ENCODE assay signal across 16 cellular contexts in genomic region chr14:64937176-64937820, GRCh38. TPM values are rescaled to one million over a fixed set of nuclear protein-coding genes. Genes with fewer than 3 reads are reported as not detected.
DNase-seq lines count a peak whose midpoint lies in the region; ATAC-seq, FAIRE-seq and TF ChIP-seq lines count a peak whose summit lies in the region.
"Had no signal": no experiment of that assay in that cellular context is flagged by ENCODE, and none has a peak within 500 bp of the region (broad histone marks: within the 10 kb centered on the region; RNA-seq: fewer than 3 reads in every experiment).

No MANE protein-coding gene starts in this region.

- 0% methylated on average over 1 of the region's 1 CpG for WGBS in A549 (ENCODE audit: missing lambda C conversion rate)

- H3K36me3 ChIP-seq in bronchial epithelial cell (ENCODE audit: control insufficient read depth, insufficient read depth, low read length), result peaks cover 2% of the 10 kb centered on the region

- TF ChIP-seq EP300 in A549 (IDR thresholded peaks at IDR 0.05), result no peak

- no peak overlapping the region for H3K4me3 Mint-ChIP-seq in IgD-negative memory B cell

- no peak for TF ChIP-seq POLR2A in A549 (IDR thresholded peaks at IDR 0.05; ENCODE audit: low read length)

- H3K4me3 ChIP-seq in A549 (no peak overlapping the region), bronchial epithelial cell (ENCODE audit: low read depth, low read length) (no peak overlapping the region)
- H3K4me3 ChIP-seq: SJSA1 had no signal

- CTCF ChIA-PET in A549 (lab: Yijun Ruan, JAX), result interaction anchor here (0.6 to 2.7 kb wide), 10 partner anchors 8 to 592 kb away, joined by 3 to 11 read pairs (median 4); no protein-coding TSS in a partner anchor

- H3K27ac ChIP-seq in A549, result peak overlapping the region; percentile 51 to 77; a peak in 5 of 6 replicates
- H3K27ac ChIP-seq: SJSA1 had no signal

- H3K36me3 Mint-ChIP-seq in IgD-negative memory B cell, result peaks cover 7% of the 10 kb centered on the region

- TF ChIP-seq CTCF in A549 (IDR thresholded peaks at IDR 0.05) (no peak), bronchial epithelial cell (IDR thresholded peaks at IDR 0.05; ENCODE audit: insufficient read depth, low read length, severe bottlenecking) (no peak)

- no peaks in the 10 kb centered on the region for H3K27me3 ChIP-seq in bronchial epithelial cell (ENCODE audit: control insufficient read depth, insufficient read depth, low read length)
- H3K27me3 ChIP-seq: SJSA1 had no signal

- H3K4me2 ChIP-seq in A549, result peak overlapping the region; percentile 79; the same call in 1 of the 3 replicates

- POLR2A ChIA-PET in A549 (lab: Yijun Ruan, JAX), result interaction anchor here (1.2 to 1.5 kb wide), 2 partner anchors 7 to 50 kb away, joined by 3 to 4 read pairs; partner anchors contain the start of gene FNTB

- H3K9me3 ChIP-seq in A549, result no peaks in the 10 kb centered on the region
- H3K9me3 ChIP-seq: SJSA1 had no signal

- no peaks in the 10 kb centered on the region for H3K9me3 Mint-ChIP-seq in IgD-negative memory B cell

- peaks cover 63% of the 10 kb centered on the region for H3K4me1 ChIP-seq in A549
- H3K4me1 ChIP-seq: SJSA1 had no signal

- DNase-seq in A549 (ENCODE audit: low read depth in 1 of 2, low spot score in 1 of 2) (no peak), bronchial epithelial cell (ENCODE audit: low read depth) (no peak), medulla oblongata (ENCODE audit: extremely low spot score) (peak; percentile 53), cerebellum (ENCODE audit: low spot score) (no peak), UCSD-AML1 (lab: John Stamatoyannopoulos, UW; ENCODE audit: unreplicated experiment) (no peak)
- DNase-seq: activated CD4-positive, alpha-beta T cell treated with anti-CD3 and anti-CD28 coated beads for 1 hour; activated naive CD4-positive, alpha-beta T cell treated with anti-CD3 and anti-CD28 coated beads, Interleukin-2, amount 50 U/mL, for 16 hours; effector memory CD4-positive, alpha-beta T cell; hippocampal formation; NCI-H1048; small intestine had no signal

- H3K27me3 Mint-ChIP-seq in IgD-negative memory B cell, result no peaks in the 10 kb centered on the region

- ATAC-seq in A549, result peak in 1 of 2 experiments; percentile 3; a peak in 2 of 6 replicates
- ATAC-seq in GM18873 (IDR thresholded peaks at IDR 0.05; ENCODE audit: low FRiP score, unreplicated experiment), result no peak
- no peak for ATAC-seq in GM21360 (IDR thresholded peaks at IDR 0.05; ENCODE audit: unreplicated experiment)

- FAIRE-seq in A549 (lab: Jason Lieb, UNC) (no peak), bronchial epithelial cell (lab: Jason Lieb, UNC) (peak; percentile 68)
- FAIRE-seq: small intestine had no signal

- no peak for TF ChIP-seq RAD21 in A549 (conservative IDR thresholded peaks at IDR 0.05 in 1 of 2, IDR thresholded peaks at IDR 0.05 in 1 of 2)

- peaks cover 2 to 8% (median 6%) of the 10 kb centered on the region in 3 donors for H3K4me1 Mint-ChIP-seq in IgD-negative memory B cell

- H3K27ac Mint-ChIP-seq in IgD-negative memory B cell, result peak overlapping the region in 2 of 3 donors; percentile 41 to 82

TF ChIP-seq in A549, 52 proteins besides CTCF, POLR2A, EP300 and RAD21:
- TF ChIP-seq RARB (CRISPR knock-in tag; IDR thresholded peaks at IDR 0.05), result no peak
- TF ChIP-seq FOSL2 (IDR thresholded peaks at IDR 0.05), result no peak
- TF ChIP-seq FOSL2 (CRISPR knock-in tag; IDR thresholded peaks at IDR 0.05), result no peak
- TF ChIP-seq MAX (IDR thresholded peaks at IDR 0.05), result no peak
- no peak for TF ChIP-seq KDM1A (IDR thresholded peaks at IDR 0.05; ENCODE audit: low read depth)
- no peak for TF ChIP-seq NFE2L2 (conservative IDR thresholded peaks at IDR 0.05; ENCODE audit: low read length)
- no peak for TF ChIP-seq EHMT2 (IDR thresholded peaks at IDR 0.05; ENCODE audit: low read depth)
- TF ChIP-seq EHF (CRISPR knock-in tag; IDR thresholded peaks at IDR 0.05), result no peak
- TF ChIP-seq JUN (IDR thresholded peaks at IDR 0.05), result no peak
- TF ChIP-seq E2F6 (IDR thresholded peaks at IDR 0.05; ENCODE audit: borderline replicate concordance, low read depth), result no peak
- no peak for TF ChIP-seq KDM5A (IDR thresholded peaks at IDR 0.05)
- no peak for TF ChIP-seq CBX8 (IDR thresholded peaks at IDR 0.05)
- TF ChIP-seq SREBF2 (IDR thresholded peaks at IDR 0.05), result no peak

RNA-seq across cellular contexts. Expression of gene GPX2, which starts 5.2 kb away (rescaled TPM):
- polyA plus RNA-seq in A549 (2011; rRNA removed) (876 and 1,354 TPM in 2 replicates), A549 (2017; fragmentation: RNase III; extraction: RNeasy Plus Mini Kit Qiagen cat#74134 plus additional on column Dnase treatment) (302 to 394 TPM (median 382 TPM) in 3 replicates), IgD-negative memory B cell (not detected)
- polyA plus RNA-seq in A549 (2012; cell fraction: cytosol; rRNA removed), result 542 and 601 TPM in 2 replicates
- 223 and 234 TPM in 2 replicates for polyA plus RNA-seq in A549 (2012; cell fraction: nucleus; rRNA removed)
- polyA minus RNA-seq in A549 (2011; rRNA and poly(A)+ RNA removed), result 405 and 632 TPM in 2 replicates
- total RNA-seq in bronchial epithelial cell (1.3 and 5.9 TPM in 2 replicates), cerebellum (not detected)
- total RNA-seq: mononuclear cell, SJSA1 had no signal

RNA-seq across cellular contexts. Expression of gene CHURC1, which starts 23.0 kb away (rescaled TPM):
- polyA plus RNA-seq in A549 (2011; rRNA removed) (115 and 153 TPM in 2 replicates), A549 (2017; fragmentation: RNase III; extraction: RNeasy Plus Mini Kit Qiagen cat#74134 plus additional on column Dnase treatment) (150 to 151 TPM (median 151 TPM) in 3 replicates), IgD-negative memory B cell (83.6 TPM)
- polyA plus RNA-seq in A549 (2012; cell fraction: cytosol; rRNA removed), result 55.8 and 84.0 TPM in 2 replicates
- 20.0 and 40.9 TPM in 2 replicates for polyA plus RNA-seq in A549 (2012; cell fraction: nucleus; rRNA removed)
- polyA minus RNA-seq in A549 (2011; rRNA and poly(A)+ RNA removed), result 26.9 and 35.6 TPM in 2 replicates
- total RNA-seq in bronchial epithelial cell (21.9 and 41.6 TPM in 2 replicates), cerebellum (43.0 TPM)

RNA-seq across cellular contexts. Expression of gene RAB15, which starts 34.8 kb away (rescaled TPM):
- polyA plus RNA-seq in A549 (2011; rRNA removed), result 32.2 and 33.1 TPM in 2 replicates
- polyA plus RNA-seq in A549 (2012; cell fraction: cytosol; rRNA removed), result 17.8 and 22.4 TPM in 2 replicates
- 37.9 and 39.8 TPM in 2 replicates for polyA plus RNA-seq in A549 (2012; cell fraction: nucleus; rRNA removed)
- 27.1 to 35.1 TPM (median 31.6 TPM) in 3 replicates for polyA plus RNA-seq in A549 (2017; fragmentation: RNase III; extraction: RNeasy Plus Mini Kit Qiagen cat#74134 plus additional on column Dnase treatment)
- polyA minus RNA-seq in A549 (2011; rRNA and poly(A)+ RNA removed), result 22.3 and 25.9 TPM in 2 replicates
- 0.58 TPM for polyA plus RNA-seq in IgD-negative memory B cell
- total RNA-seq in bronchial epithelial cell, result 0.77 TPM in 1 of 2 replicates, not detected in the other
- 27.3 TPM for total RNA-seq in cerebellum

RNA-seq across cellular contexts. Expression of gene FNTB, which starts 49.4 kb away (rescaled TPM):
- polyA plus RNA-seq in A549 (2011; rRNA removed) (28.5 and 35.8 TPM in 2 replicates), A549 (2017; fragmentation: RNase III; extraction: RNeasy Plus Mini Kit Qiagen cat#74134 plus additional on column Dnase treatment) (31.2 to 41.9 TPM (median 37.3 TPM) in 3 replicates), IgD-negative memory B cell (4.8 TPM)
- polyA plus RNA-seq in A549 (2012; cell fraction: cytosol; rRNA removed), result 25.8 and 32.5 TPM in 2 replicates
- 45.2 TPM in 2 replicates for polyA plus RNA-seq in A549 (2012; cell fraction: nucleus; rRNA removed)
- polyA minus RNA-seq in A549 (2011; rRNA and poly(A)+ RNA removed), result 67.5 and 73.5 TPM in 2 replicates
- total RNA-seq in bronchial epithelial cell (6.8 and 7.2 TPM in 2 replicates), cerebellum (17.7 TPM)

RNA-seq across cellular contexts. Expression of gene SPTB, which starts 57.6 kb away (rescaled TPM):
- polyA plus RNA-seq in A549 (2011; rRNA removed) (0.24 and 0.27 TPM in 2 replicates), A549 (2017; fragmentation: RNase III; extraction: RNeasy Plus Mini Kit Qiagen cat#74134 plus additional on column Dnase treatment) (1.4 to 2.1 TPM (median 1.9 TPM) in 3 replicates), IgD-negative memory B cell (0.06 TPM)
- 0.26 and 0.33 TPM in 2 replicates for polyA plus RNA-seq in A549 (2012; cell fraction: cytosol; rRNA removed)
- polyA plus RNA-seq in A549 (2012; cell fraction: nucleus; rRNA removed), result 0.70 and 0.91 TPM in 2 replicates
- polyA minus RNA-seq in A549 (2011; rRNA and poly(A)+ RNA removed), result 0.17 and 1.2 TPM in 2 replicates
- total RNA-seq in bronchial epithelial cell (not detected in 2 replicates), cerebellum (15.4 TPM)

Comparison
In these comparisons a context has a peak if more than half of its experiments do, and no peak if none do; other contexts are left out.
1. RNA of gene RAB15, which starts 34.8 kb away (total RNA-seq): 27.3 TPM in cerebellum (single experiment); 0.77 TPM in bronchial epithelial cell; every median in the first group is over 10 times any median in the second.